ENCODE assay signal across 27 cellular contexts in the genomic region with DNA sequence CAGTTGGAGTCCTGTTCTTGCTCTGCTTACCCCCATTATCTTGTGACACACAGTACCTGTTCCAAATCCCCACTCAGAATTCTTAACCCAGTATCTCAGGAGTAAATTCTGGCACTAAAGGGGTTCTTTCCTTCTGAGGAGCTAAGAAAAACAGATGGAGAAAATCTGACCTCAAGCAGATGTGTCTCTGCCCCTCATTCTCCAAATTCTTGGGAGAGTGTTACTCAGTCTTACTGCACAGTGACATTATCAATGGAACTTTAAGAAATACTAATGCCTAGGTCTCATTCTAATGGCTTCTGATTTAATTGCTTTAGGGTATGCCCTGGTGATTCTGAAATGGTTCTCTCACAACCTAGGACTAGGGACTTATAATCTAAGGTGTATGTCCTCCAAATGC. TPM values are rescaled to one million over a fixed set of nuclear protein-coding genes. Genes with fewer than 3 reads are reported as not detected.
"Had no signal": no experiment of that assay in that cellular context is flagged by ENCODE, and none has a peak within 500 bp of the region (broad histone marks: within the 10 kb centered on the region; RNA-seq: fewer than 3 reads in every experiment).

No MANE protein-coding gene starts in this region.

- H3K4me3 ChIP-seq: coronary artery, esophagus muscularis mucosa, lower lobe of right lung, pancreas, right lobe of liver, smooth muscle cell, suprapubic skin, transverse colon, upper lobe of right lung, uterus had no signal

- DNase-seq: dermis blood vessel endothelial cell; effector memory CD4-positive, alpha-beta T cell; foreskin melanocyte; hypothalamus; immature natural killer cell; islet precursor cell; left ventricle myocardium superior; lower lobe of right lung; naive B cell; pancreas; retina; right lobe of liver; stimulated activated CD4-positive, alpha-beta T cell treated with anti-CD3 and anti-CD28 coated beads, Interleukin-12 subunit alpha, Interleukin-12 subunit beta, amount 100 ng/mL, for 4 hours; stimulated activated CD4-positive, alpha-beta T cell treated with anti-CD3 and anti-CD28 coated beads, Interleukin-1b, Interleukin-23, amount 100 ng/mL, for 48 hours; stimulated activated CD4-positive, alpha-beta T cell treated with anti-CD3 and anti-CD28 coated beads, Interleukin-4, amount 100 ng/mL, for 1 hour; stimulated activated CD8-positive, alpha-beta memory T cell treated with anti-CD3 and anti-CD28 coated beads, Interleukin-4, amount 100 ng/mL, for 48 hours; stimulated activated naive CD4-positive, alpha-beta T cell; stimulated activated naive CD8-positive, alpha-beta T cell treated with anti-CD3 and anti-CD28 coated beads, Interleukin-15, amount 100 ng/mL, for 72 hours; transverse colon; upper lobe of right lung; uterus had no signal

- H3K9me3 ChIP-seq: esophagus muscularis mucosa, lower lobe of right lung, neutrophil, pancreas, right lobe of liver, suprapubic skin, transverse colon, upper lobe of right lung, uterus had no signal

- H3K36me3 ChIP-seq: esophagus muscularis mucosa, lower lobe of right lung, neutrophil, pancreas, right lobe of liver, suprapubic skin, transverse colon, upper lobe of right lung, uterus had no signal

- H3K4me1 ChIP-seq: esophagus muscularis mucosa, lower lobe of right lung, pancreas, right lobe of liver, suprapubic skin, transverse colon, upper lobe of right lung, uterus had no signal

- H3K27ac ChIP-seq: coronary artery, esophagus muscularis mucosa, lower lobe of right lung, neutrophil, pancreas, right lobe of liver, suprapubic skin, transverse colon, upper lobe of right lung, uterus had no signal

- H3K4me2 ChIP-seq: smooth muscle cell had no signal

- H3K27me3 ChIP-seq: esophagus muscularis mucosa, neutrophil, pancreas, right lobe of liver, suprapubic skin, transverse colon, upper lobe of right lung, uterus had no signal

- ATAC-seq: left ventricle myocardium superior; lower lobe of right lung; natural killer cell treated with Interleukin-12 subunit alpha and Interleukin-12 subunit beta and Interleukin-15 and Interleukin-18, amount 100 ng/mL, for 72 hours; pancreas; right lobe of liver; stimulated activated naive CD8-positive, alpha-beta T cell treated with anti-CD3 and anti-CD28 coated beads, Interleukin-15, amount 100 ng/mL, for 72 hours; upper lobe of right lung had no signal

RNA-seq across cellular contexts. Expression of gene PTPRK, which starts 40.6 kb away (rescaled TPM):
- polyA plus RNA-seq: immature natural killer cell had no signal
